ENCODE assay signal across 3 cellular contexts in the genomic region with DNA sequence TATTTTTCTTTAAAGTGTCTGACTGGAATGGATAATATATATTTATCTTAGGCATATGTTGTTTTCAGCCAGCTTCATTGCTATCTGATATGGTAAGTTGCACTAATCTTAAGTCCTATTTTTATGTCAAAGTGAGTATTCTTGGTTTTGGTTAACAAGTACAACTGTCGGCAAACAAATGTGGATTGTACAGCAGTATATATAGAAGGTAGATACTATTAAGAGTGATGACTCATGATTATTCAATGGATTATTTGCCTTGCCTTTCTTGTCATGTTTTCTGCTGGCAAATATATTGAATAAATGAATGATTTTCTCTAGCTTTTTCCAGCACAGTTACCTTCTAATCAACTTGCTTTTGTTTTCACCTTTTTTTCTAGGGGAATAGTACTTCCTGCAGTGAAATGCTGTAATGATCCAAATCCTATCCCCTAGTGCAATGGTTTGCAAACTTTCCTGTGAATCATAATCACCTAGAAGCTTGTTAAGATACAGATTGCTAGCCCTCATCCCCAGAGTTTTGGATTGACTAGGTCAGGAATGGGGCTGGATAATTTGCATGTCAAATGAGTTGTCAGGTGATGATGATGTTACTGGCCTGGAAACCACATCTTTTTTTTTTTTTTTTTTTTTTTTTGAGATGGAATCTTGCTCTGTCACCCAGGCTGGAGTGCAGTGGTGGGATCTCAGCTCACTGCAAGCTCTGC.
TF ChIP-seq lines count a peak whose summit lies in the region.

No MANE protein-coding gene starts in this region.

TF ChIP-seq in HepG2, 621 proteins besides CTCF, POLR2A, EP300 and RAD21:
- TF ChIP-seq TRAFD1 (CRISPR knock-in tag; IDR thresholded peaks at IDR 0.05; ENCODE audit: borderline replicate concordance): no peak
- peak; percentile 10 to 42; a peak in 2 of 4 replicates for TF ChIP-seq MAFK (conservative IDR thresholded peaks at IDR 0.05 in 1 of 2, IDR thresholded peaks at IDR 0.05 in 1 of 2; ENCODE audit: low read length in 2 of 2)

TF ChIP-seq in IMR-90, 13 proteins besides CTCF, POLR2A, EP300 and RAD21:
- TF ChIP-seq RCOR1 (IDR thresholded peaks at IDR 0.05; ENCODE audit: insufficient replicate concordance, low read length) (no peak), MAFK (IDR thresholded peaks at IDR 0.05; ENCODE audit: low read depth, low read length) (peak; percentile 68), CHD1 (IDR thresholded peaks at IDR 0.05; ENCODE audit: low read depth, low read length) (no peak)

TF ChIP-seq in K562, 482 proteins besides CTCF, POLR2A, EP300 and RAD21:
- TF ChIP-seq SMARCE1 (IDR thresholded peaks at IDR 0.05) (no peak), LARP7 (IDR thresholded peaks at IDR 0.05) (no peak), ZNF384 (IDR thresholded peaks at IDR 0.05; ENCODE audit: low read depth, low read length) (peak; percentile 32; the same call in 1 of the 2 replicates), ZNF316 (IDR thresholded peaks at IDR 0.05) (peak; percentile 55), MAFG (tag; conservative IDR thresholded peaks at IDR 0.05) (peak; percentile 48; the same call in 1 of the 2 replicates), ZNF407 (IDR thresholded peaks at IDR 0.05; ENCODE audit: low read depth) (no peak), MAFK (IDR thresholded peaks at IDR 0.05; ENCODE audit: low read length) (0 out of 2 replicates have a peak, but pooled peaks have one; percentile 10), C11orf30 (IDR thresholded peaks at IDR 0.05; ENCODE audit: low read depth) (peak; percentile 45; the same call in 1 of the 2 replicates), MAFF (IDR thresholded peaks at IDR 0.05; ENCODE audit: low read length) (no peak)
